In the genomic region with DNA sequence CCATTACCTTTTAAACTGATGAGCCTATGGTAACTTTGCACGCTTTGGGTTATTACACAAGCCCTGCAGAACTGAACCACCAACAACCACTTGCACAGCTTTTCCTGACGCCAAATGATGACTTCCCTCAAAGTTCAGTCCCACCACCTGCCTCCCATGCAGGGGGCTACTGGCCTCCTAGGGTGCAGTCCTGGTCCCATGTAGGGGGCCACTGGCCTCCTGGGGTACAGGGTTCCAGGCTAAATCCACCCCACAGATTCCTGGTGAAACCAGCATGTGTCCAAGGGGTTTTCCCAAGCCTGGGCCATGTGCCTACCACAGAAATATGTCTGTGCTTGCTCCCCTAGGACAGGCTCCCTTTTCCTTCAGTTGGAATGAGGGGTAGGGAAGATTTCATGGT, we compare ENCODE assay signal across 28 cellular contexts.
"Had no signal": no experiment of that assay in that cellular context is flagged by ENCODE, and none has a peak within 500 bp of the region (broad histone marks: within the 10 kb centered on the region; RNA-seq: fewer than 3 reads in every experiment).

No MANE protein-coding gene starts in this region.

- DNase-seq: activated B cell treated with CpG ODN at 0.5 μM for 24 hours; activated CD4-positive, alpha-beta memory T cell treated with anti-CD3 and anti-CD28 coated beads, Interleukin-2, amount 10 ng/mL, durations not matched to agents 7 days and 5 days; activated CD4-positive, alpha-beta T cell treated with anti-CD3 and anti-CD28 coated beads, Interleukin-2, amount 10 ng/mL, durations not matched to agents 7 days and 5 days; activated CD4-positive, alpha-beta T cell treated with anti-CD3 and anti-CD28 coated beads, Interleukin-2, amount 50 U/mL, for 4 hours; activated CD8-positive, alpha-beta memory T cell treated with anti-CD3 and anti-CD28 coated beads, Interleukin-2, amount 50 U/mL, for 48 hours; activated gamma-delta T cell; activated naive CD4-positive, alpha-beta T cell; activated naive CD4-positive, alpha-beta T cell treated with anti-CD3 and anti-CD28 coated beads, Interleukin-2, amount 10 ng/mL, durations not matched to agents 7 days and 5 days; activated naive CD8-positive, alpha-beta T cell treated with anti-CD3 and anti-CD28 coated beads, Interleukin-2, amount 10 ng/mL, durations not matched to agents 7 days and 5 days; activated T-cell treated with anti-CD3 and anti-CD28 coated beads for 4 hours; activated T-cell treated with anti-CD3 and anti-CD28 coated beads, Interleukin-2, amount 50 U/mL, for 24 hours; activated T-cell treated with anti-CD3 and anti-CD28 coated beads, Interleukin-2, amount 50 U/mL, for 72 hours; cortex of kidney; dermis blood vessel endothelial cell; effector CD4-positive, alpha-beta T cell; effector memory CD8-positive, alpha-beta T cell; esophagus squamous epithelium; foreskin melanocyte; T-helper 1 cell; T-helper 17 cell; T1000; WERI-Rb-1 had no signal

- H3K9me3 ChIP-seq: ascending aorta, esophagus squamous epithelium, gastroesophageal sphincter had no signal

- ATAC-seq: activated CD4-positive, CD25-positive, alpha-beta regulatory T cell treated with anti-CD3 and anti-CD28 coated beads, Interleukin-2, amount 50 U/mL, for 24 hours; activated naive CD4-positive, alpha-beta T cell treated with anti-CD3 and anti-CD28 coated beads, Interleukin-2, amount 50 U/mL, for 72 hours; activated T-cell treated with anti-CD3 and anti-CD28 coated beads, Interleukin-2, amount 50 U/mL, for 72 hours; effector memory CD8-positive, alpha-beta T cell; gastroesophageal sphincter; T-helper 17 cell had no signal

- H3K27ac ChIP-seq: ascending aorta, breast epithelium, cardiac muscle cell, esophagus squamous epithelium, gastroesophageal sphincter, WERI-Rb-1 had no signal

- H3K27me3 ChIP-seq: ascending aorta, breast epithelium, cardiac muscle cell, esophagus squamous epithelium, gastroesophageal sphincter had no signal

- H3K36me3 ChIP-seq: ascending aorta, breast epithelium, cardiac muscle cell, esophagus squamous epithelium, gastroesophageal sphincter, WERI-Rb-1 had no signal

- H3K4me3 ChIP-seq: ascending aorta, breast epithelium, cardiac muscle cell, esophagus squamous epithelium, gastroesophageal sphincter had no signal

- H3K4me1 ChIP-seq: ascending aorta, breast epithelium, esophagus squamous epithelium, gastroesophageal sphincter had no signal
